Comparison of ENCODE assay signal across 1 cellular context in genomic region chr16:89422905-89423630, GRCh38.
TF ChIP-seq lines count a peak whose summit lies in the region.

No MANE protein-coding gene starts in this region.

TF ChIP-seq in HepG2, 621 proteins besides CTCF, POLR2A, EP300 and RAD21 (continued from another document and continues in another):
- TF ChIP-seq ZFP82 (CRISPR knock-in tag; IDR thresholded peaks at IDR 0.05; ENCODE audit: borderline replicate concordance): no peak
- no peak for TF ChIP-seq ZNF567 (CRISPR knock-in tag; IDR thresholded peaks at IDR 0.05; ENCODE audit: borderline replicate concordance)
- TF ChIP-seq ZNF891 (CRISPR knock-in tag; IDR thresholded peaks at IDR 0.05): no peak
- no peak; the same call in 1 of the 2 replicates for TF ChIP-seq CHD4 (IDR thresholded peaks at IDR 0.05; ENCODE audit: borderline replicate concordance, low read length)
- TF ChIP-seq FOXM1 (CRISPR knock-in tag; IDR thresholded peaks at IDR 0.05): no peak
- TF ChIP-seq STAT6 (CRISPR knock-in tag; IDR thresholded peaks at IDR 0.05; ENCODE audit: borderline replicate concordance): no peak
- no peak for TF ChIP-seq ZKSCAN1 (IDR thresholded peaks at IDR 0.05; ENCODE audit: low read length)
- no peak for TF ChIP-seq MLXIP (CRISPR knock-in tag; IDR thresholded peaks at IDR 0.05; ENCODE audit: borderline replicate concordance)
- TF ChIP-seq TBX3 (IDR thresholded peaks at IDR 0.05; ENCODE audit: borderline replicate concordance): peak; percentile 53; the same call in 1 of the 2 replicates
- 0 out of 2 replicates have a peak, but pooled peaks have one; percentile 52 for TF ChIP-seq ZNF318 (CRISPR knock-in tag; IDR thresholded peaks at IDR 0.05)
- TF ChIP-seq ZMAT5 (CRISPR knock-in tag; IDR thresholded peaks at IDR 0.05; ENCODE audit: borderline replicate concordance, low read depth): no peak
- TF ChIP-seq ZNF672 (CRISPR knock-in tag; IDR thresholded peaks at IDR 0.05): no peak
- TF ChIP-seq ZNF275 (CRISPR knock-in tag; IDR thresholded peaks at IDR 0.05; ENCODE audit: borderline replicate concordance): no peak
- no peak; the same call in 1 of the 2 replicates for TF ChIP-seq ZNF510 (CRISPR knock-in tag; IDR thresholded peaks at IDR 0.05; ENCODE audit: low read depth)
- TF ChIP-seq STAG1 (CRISPR knock-in tag; IDR thresholded peaks at IDR 0.05): peak; percentile 27; the same call in 1 of the 2 replicates
- TF ChIP-seq ZC3H4 (CRISPR knock-in tag; IDR thresholded peaks at IDR 0.05; ENCODE audit: borderline replicate concordance): no peak
- TF ChIP-seq THYN1 (CRISPR knock-in tag; IDR thresholded peaks at IDR 0.05; ENCODE audit: borderline replicate concordance, low read depth): no peak
- TF ChIP-seq JARID2 (CRISPR knock-in tag; IDR thresholded peaks at IDR 0.05; ENCODE audit: insufficient replicate concordance): no peak
- TF ChIP-seq CENPT (CRISPR knock-in tag; IDR thresholded peaks at IDR 0.05; ENCODE audit: low read depth): no peak
- TF ChIP-seq PHF5A (CRISPR knock-in tag; IDR thresholded peaks at IDR 0.05; ENCODE audit: low read depth, unreplicated experiment): no peak
- no peak for TF ChIP-seq ZNF17 (CRISPR knock-in tag; IDR thresholded peaks at IDR 0.05)
- TF ChIP-seq ZNF230 (CRISPR knock-in tag; IDR thresholded peaks at IDR 0.05): 0 out of 2 replicates have a peak, but pooled peaks have one; percentile 35
- TF ChIP-seq ZBTB4 (CRISPR knock-in tag; IDR thresholded peaks at IDR 0.05; ENCODE audit: borderline replicate concordance): 0 out of 2 replicates have a peak, but pooled peaks have one; percentile 21
- TF ChIP-seq NFAT5 (CRISPR knock-in tag; IDR thresholded peaks at IDR 0.05): no peak
- TF ChIP-seq NFE2 (CRISPR knock-in tag; IDR thresholded peaks at IDR 0.05): no peak
- peak; percentile 22; the same call in 1 of the 2 replicates for TF ChIP-seq CBX5 (CRISPR knock-in tag; IDR thresholded peaks at IDR 0.05; ENCODE audit: borderline replicate concordance)
- TF ChIP-seq ASH2L (IDR thresholded peaks at IDR 0.05; ENCODE audit: insufficient read length, low read depth, low read length): no peak
- peak; percentile 60 for TF ChIP-seq SKI (IDR thresholded peaks at IDR 0.05; ENCODE audit: partially characterized antibody)
- TF ChIP-seq ZNF709 (CRISPR knock-in tag; IDR thresholded peaks at IDR 0.05): no peak
- TF ChIP-seq PHF21A (CRISPR knock-in tag; IDR thresholded peaks at IDR 0.05): peak; percentile 50; the same call in 1 of the 2 replicates
